Comparison of ENCODE assay signal across 10 cellular contexts in the genomic region with DNA sequence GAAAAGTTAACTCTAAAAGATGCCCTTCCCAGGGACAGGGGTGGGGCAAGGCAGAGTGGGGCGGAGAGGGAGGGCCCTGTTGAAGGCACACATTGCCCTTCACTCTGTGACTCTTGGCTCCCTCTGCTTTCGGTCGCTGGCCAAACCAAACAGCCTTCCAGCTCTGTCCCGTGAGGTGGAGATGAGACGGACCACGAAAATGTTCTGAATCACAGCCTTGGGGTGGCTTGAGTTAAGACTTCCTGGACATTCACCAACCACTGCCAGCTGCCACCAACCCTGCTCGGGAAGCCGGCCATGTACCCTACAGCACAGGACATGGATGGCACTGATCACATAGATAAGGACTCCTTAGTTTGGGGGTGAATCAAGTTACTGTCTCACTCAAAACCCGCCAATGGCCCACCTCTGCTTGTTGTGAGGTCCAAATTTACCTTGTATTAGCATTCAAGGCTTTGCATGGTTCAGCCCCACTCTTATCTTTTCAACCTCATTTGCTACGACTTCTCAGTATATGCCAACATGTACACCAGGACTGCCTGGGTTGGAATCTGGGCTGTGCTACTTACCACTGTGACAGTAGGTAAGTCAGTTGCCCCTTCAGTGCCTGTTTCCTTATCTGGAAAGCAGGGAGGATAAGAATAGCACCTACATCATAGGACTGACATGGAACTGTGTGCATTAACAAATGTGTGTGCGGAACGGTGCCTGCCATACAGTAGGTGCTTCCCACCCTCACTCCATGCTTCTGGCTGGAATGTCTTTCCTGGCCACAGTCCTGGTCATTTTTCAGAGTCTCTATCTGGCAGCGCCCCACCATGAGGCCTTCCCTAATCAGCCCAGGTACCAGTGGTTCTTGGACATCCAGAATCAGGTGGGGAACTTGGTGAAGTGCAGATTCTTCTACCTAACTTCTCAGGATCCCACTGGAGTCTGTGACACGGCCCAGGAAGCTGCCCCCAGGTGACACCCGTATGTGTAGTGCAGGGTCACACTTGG. TPM values are rescaled to one million over a fixed set of nuclear protein-coding genes. Genes with fewer than 3 reads are reported as not detected.
A peak's percentile ranks its signal among the peaks of the same experiment; 100 is the strongest.
DNase-seq lines count a peak whose midpoint lies in the region; ATAC-seq, FAIRE-seq and TF ChIP-seq lines count a peak whose summit lies in the region.
"Had no signal": no experiment of that assay in that cellular context is flagged by ENCODE, and none has a peak within 500 bp of the region (broad histone marks: within the 10 kb centered on the region; RNA-seq: fewer than 3 reads in every experiment).

No MANE protein-coding gene starts in this region.

- no peaks in the 10 kb centered on the region for H3K9me3 Mint-ChIP-seq in CD4-positive, alpha-beta memory T cell
- no peaks in the 10 kb centered on the region for H3K9me3 Mint-ChIP-seq in activated CD4-positive, alpha-beta memory T cell treated with anti-CD3 and anti-CD28 coated beads for 36 hours

- H3K27ac ChIP-seq in CD4-positive, alpha-beta memory T cell (ENCODE audit: low read depth, low read length): no peak overlapping the region
- H3K27ac ChIP-seq in fibroblast of lung (ENCODE audit: insufficient read depth, low read length): peak overlapping the region; percentile 75
- H3K27ac ChIP-seq in pancreas: no peak overlapping the region

- no peaks in the 10 kb centered on the region for H4K20me1 ChIP-seq in fibroblast of lung (ENCODE audit: control insufficient read depth, extremely low read depth, insufficient read depth, low read length)

- no peaks in the 10 kb centered on the region for H3K9me3 ChIP-seq in CD4-positive, alpha-beta memory T cell (ENCODE audit: control insufficient read depth in 1 of 2, low read length in 2 of 2)
- H3K9me3 ChIP-seq in fibroblast of lung (ENCODE audit: control insufficient read depth, insufficient read depth, low read depth, low read length) (no peaks in the 10 kb centered on the region), pancreas (no peaks in the 10 kb centered on the region)

- peaks cover 13 to 30% of the 10 kb centered on the region in 2 donors for H3K36me3 Mint-ChIP-seq in CD4-positive, alpha-beta memory T cell
- H3K36me3 Mint-ChIP-seq in activated CD4-positive, alpha-beta memory T cell treated with anti-CD3 and anti-CD28 coated beads for 36 hours: peaks cover 24% of the 10 kb centered on the region

- CTCF ChIA-PET in CD4-positive, alpha-beta memory T cell (lab: Charles Lee; ENCODE audit: partially characterized antibody): interaction anchor here (0.9 to 8.1 kb wide), 8 partner anchors 11 to 41 kb away, joined by 3 to 65 read pairs (median 5); a partner anchor contains a TSS
- CTCF ChIA-PET in activated CD4-positive, alpha-beta memory T cell treated with anti-CD3 and anti-CD28 coated beads for 36 hours (lab: Charles Lee): interaction anchor here (1.3 to 13.2 kb wide), 4 partner anchors 18 to 41 kb away, joined by 3 to 186 read pairs (median 6); no protein-coding TSS in a partner anchor

- peaks cover 37% of the 10 kb centered on the region for H3K79me2 ChIP-seq in fibroblast of lung (ENCODE audit: control insufficient read depth, insufficient read depth, low read length)

- H3K4me1 Mint-ChIP-seq in CD4-positive, alpha-beta memory T cell: peaks cover 38 to 68% (median 52%) of the 10 kb centered on the region in 4 donors
- peaks cover 49% of the 10 kb centered on the region for H3K4me1 Mint-ChIP-seq in activated CD4-positive, alpha-beta memory T cell treated with anti-CD3 and anti-CD28 coated beads for 36 hours (ENCODE audit: low read depth)

- H3K27me3 ChIP-seq in CD4-positive, alpha-beta memory T cell (ENCODE audit: insufficient read depth, low read length): no peaks in the 10 kb centered on the region
- no peaks in the 10 kb centered on the region for H3K27me3 ChIP-seq in fibroblast of lung (ENCODE audit: control insufficient read depth, insufficient read depth, low read length)
- H3K27me3 ChIP-seq in pancreas: no peaks in the 10 kb centered on the region

- no peaks in the 10 kb centered on the region for H3K27me3 Mint-ChIP-seq in CD4-positive, alpha-beta memory T cell
- H3K27me3 Mint-ChIP-seq in activated CD4-positive, alpha-beta memory T cell treated with anti-CD3 and anti-CD28 coated beads for 36 hours: peaks cover 5% of the 10 kb centered on the region

- POLR2A ChIA-PET in CD4-positive, alpha-beta memory T cell (lab: Charles Lee; ENCODE audit: partially characterized antibody): interaction anchor here (0.8 to 10.2 kb wide), 4 partner anchors 12 to 26 kb away, joined by 3 to 126 read pairs (median 56); a partner anchor contains a TSS
- POLR2A ChIA-PET in activated CD4-positive, alpha-beta memory T cell treated with anti-CD3 and anti-CD28 coated beads for 36 hours (lab: Charles Lee): no interaction called here

- peak overlapping the region in 5 of 7 donors; percentile 8 to 70 (median 33) for H3K27ac Mint-ChIP-seq in CD4-positive, alpha-beta memory T cell
- no peak overlapping the region for H3K27ac Mint-ChIP-seq in activated CD4-positive, alpha-beta memory T cell treated with anti-CD3 and anti-CD28 coated beads for 36 hours

- FAIRE-seq in pancreas (lab: Jason Lieb, UNC) (no peak), GM12892 (lab: Jason Lieb, UNC) (no peak)
- FAIRE-seq: G401.6 had no signal

- no peak overlapping the region for H2AFZ ChIP-seq in fibroblast of lung (ENCODE audit: low read length)

- DNase-seq in CD4-positive, alpha-beta memory T cell: no peak
- DNase-seq in RPMI7951 (ENCODE audit: low read depth): peak; percentile 91
- DNase-seq in fibroblast of lung (ENCODE audit: low read depth in 2 of 2): peak; percentile 87 to 94
- peak in 2 of 6 donors; percentile 32 to 44 for DNase-seq in pancreas
- DNase-seq in 8988T: no peak
- DNase-seq in activated CD4-positive, alpha-beta memory T cell treated with anti-CD3 and anti-CD28 coated beads for 36 hours: no peak
- DNase-seq in GM12892 (ENCODE audit: insufficient read length): no peak
- DNase-seq: NCI-H2171 treated with DMSO at 0.1 percent for 48 hours had no signal

- intact Hi-C loops in CD4-positive, alpha-beta memory T cell (cut with micrococcal nuclease): loop anchor here (2.0 kb wide), 1 partner anchor 19 kb away; no protein-coding TSS in a partner anchor
- intact Hi-C loops in pancreas (cut with DNase I): loop anchor here in 2 of 3 donors (5.0 kb wide), 1 partner anchor 37 kb away; no protein-coding TSS in a partner anchor
- intact Hi-C loops in activated CD4-positive, alpha-beta memory T cell treated with anti-CD3 and anti-CD28 coated beads for 36 hours (cut with micrococcal nuclease): loop anchor here (2.0 kb wide), 1 partner anchor 41 kb away; a partner anchor contains a TSS

- H3K36me3 ChIP-seq in CD4-positive, alpha-beta memory T cell (ENCODE audit: insufficient read depth, low read length): peaks cover 30% of the 10 kb centered on the region
- H3K36me3 ChIP-seq in fibroblast of lung (ENCODE audit: control insufficient read depth, insufficient read depth, low read length) (peaks cover 14% of the 10 kb centered on the region), pancreas (peaks cover 0 to 17% (median 0%) of the 10 kb centered on the region in 3 donors)

- peaks cover 53% of the 10 kb centered on the region for H3K4me1 ChIP-seq in CD4-positive, alpha-beta memory T cell (ENCODE audit: insufficient read depth, low read length)
- H3K4me1 ChIP-seq in fibroblast of lung (ENCODE audit: control insufficient read depth, extremely low read depth, insufficient read depth, low read length): peaks cover 4% of the 10 kb centered on the region
- no peaks in the 10 kb centered on the region for H3K4me1 ChIP-seq in pancreas

- H3K4me3 ChIP-seq in CD4-positive, alpha-beta memory T cell (ENCODE audit: low read length in 2 of 2): no peak overlapping the region
- H3K4me3 ChIP-seq in fibroblast of lung (replicated peaks in 1 of 4; ENCODE audit: control extremely low read depth in 1 of 4, insufficient read depth in 1 of 4, low read depth in 3 of 4, low read length in 4 of 4) (no peak overlapping the region), pancreas (no peak overlapping the region)

- 60 to 64% methylated on average over 15 of the region's 15 CpGs for WGBS in pancreas, 2 donors

- H3K9ac ChIP-seq in fibroblast of lung (ENCODE audit: insufficient read depth, low read length): no peak overlapping the region

- H3K4me3 Mint-ChIP-seq in CD4-positive, alpha-beta memory T cell: peak overlapping the region in 1 of 8 donors; percentile 15
- H3K4me3 Mint-ChIP-seq in activated CD4-positive, alpha-beta memory T cell treated with anti-CD3 and anti-CD28 coated beads for 36 hours: no peak overlapping the region

- TF ChIP-seq CTCF in fibroblast of lung (conservative IDR thresholded peaks at IDR 0.05 in 1 of 2, IDR thresholded peaks at IDR 0.05 in 1 of 2; ENCODE audit: low read depth in 1 of 2, low read length in 2 of 2): no peak
- TF ChIP-seq CTCF in pancreas (IDR thresholded peaks at IDR 0.05): no peak

- TF ChIP-seq POLR2A in GM12892 (IDR thresholded peaks at IDR 0.05; ENCODE audit: low read depth, low read length): no peak

- peak; percentile 36 to 73 (median 60) for ATAC-seq in pancreas
- no peak for ATAC-seq in GM18868 (IDR thresholded peaks at IDR 0.05; ENCODE audit: unreplicated experiment)

- peak overlapping the region; percentile 10 for H3K4me2 ChIP-seq in fibroblast of lung (ENCODE audit: extremely low read depth, insufficient read depth, low read length)

RNA-seq across cellular contexts. Expression of a gene that starts 28.0 kb away (rescaled TPM):
- 10 to 100 TPM; 15.6 to 15.7 TPM for total RNA-seq in CD4-positive, alpha-beta memory T cell
- polyA plus RNA-seq in CD4-positive, alpha-beta memory T cell: 10 to 100 TPM; 10.3 to 12.8 TPM
- total RNA-seq in RPMI7951 (2014; rRNA removed; shearing (Covaris generic)): 3.9 and 4.0 TPM in 2 replicates
- total RNA-seq in fibroblast of lung (5.4 and 6.8 TPM in 2 replicates), pancreas (1 to 10 TPM; 2.0 to 7.1 (median 2.8) TPM)
- polyA plus RNA-seq in fibroblast of lung (11.1 and 18.8 TPM in 2 replicates), pancreas (1 to 10 TPM; 1.8 to 2.3 TPM)
- 11.1 and 18.6 TPM in 2 replicates for polyA plus RNA-seq in fibroblast of lung (2012)
- 23.7 and 30.0 TPM in 2 replicates for polyA minus RNA-seq in fibroblast of lung (ENCODE audit: low replicate concordance)
- total RNA-seq in activated CD4-positive, alpha-beta memory T cell treated with anti-CD3 and anti-CD28 coated beads for 36 hours: 10 to 100 TPM; 15.6 to 16.6 TPM
- 2.7 TPM for polyA plus RNA-seq in GM12892 (2012; ENCODE audit: missing spikeins)

RNA-seq across cellular contexts. Expression of a gene that starts 41.3 kb away (rescaled TPM):
- 1 to 10 TPM; 1.6 to 2.3 TPM for total RNA-seq in CD4-positive, alpha-beta memory T cell
- polyA plus RNA-seq in CD4-positive, alpha-beta memory T cell: 1 to 10 TPM in 1 of 2 donors, under 1 TPM in 1; 0.94 to 1.2 TPM
- total RNA-seq in RPMI7951 (2014; rRNA removed; shearing (Covaris generic)): 2.3 and 2.6 TPM in 2 replicates
- total RNA-seq in fibroblast of lung (2.1 and 3.1 TPM in 2 replicates), pancreas (10 to 100 TPM; 13.8 to 25.7 (median 17.1) TPM)
- polyA plus RNA-seq in fibroblast of lung (2.9 and 5.9 TPM in 2 replicates), pancreas (10 to 100 TPM; 21.9 to 28.1 TPM)
- polyA plus RNA-seq in fibroblast of lung (2012): 2.8 and 4.8 TPM in 2 replicates
- polyA minus RNA-seq in fibroblast of lung (ENCODE audit: low replicate concordance): 2.4 and 2.7 TPM in 2 replicates
- total RNA-seq in activated CD4-positive, alpha-beta memory T cell treated with anti-CD3 and anti-CD28 coated beads for 36 hours: 1 to 10 TPM; 2.3 to 2.6 TPM
- polyA plus RNA-seq in GM12892 (2012; ENCODE audit: missing spikeins): 1.2 TPM

RNA-seq across cellular contexts. Expression of a gene that starts 43.4 kb away (rescaled TPM):
- not detected for total RNA-seq in CD4-positive, alpha-beta memory T cell
- not detected for polyA plus RNA-seq in CD4-positive, alpha-beta memory T cell
- total RNA-seq in RPMI7951 (2014; rRNA removed; shearing (Covaris generic)): 0.48 and 0.49 TPM in 2 replicates
- 0.26 and 0.33 TPM in 2 replicates for total RNA-seq in fibroblast of lung
- 0.24 and 0.42 TPM in 2 replicates for polyA plus RNA-seq in fibroblast of lung
- polyA plus RNA-seq in fibroblast of lung (2012): 0.20 and 0.54 TPM in 2 replicates
- not detected in 2 replicates for polyA minus RNA-seq in fibroblast of lung (ENCODE audit: low replicate concordance)
- under 1 TPM in 5 of 6 donors, not detected in 1; 0.19 to 0.53 (median 0.29) TPM for total RNA-seq in pancreas
- polyA plus RNA-seq in pancreas: under 1 TPM; 0.09 to 0.19 TPM
- under 1 TPM; 0.31 to 0.88 TPM for total RNA-seq in activated CD4-positive, alpha-beta memory T cell treated with anti-CD3 and anti-CD28 coated beads for 36 hours
- polyA plus RNA-seq in GM12892 (2012; ENCODE audit: missing spikeins): 0.19 TPM

RNA-seq across cellular contexts. Expression of a gene that starts 55.6 kb away (rescaled TPM):
- total RNA-seq in CD4-positive, alpha-beta memory T cell: 10 to 100 TPM; 52.8 to 54.7 TPM
- polyA plus RNA-seq in CD4-positive, alpha-beta memory T cell: 100 to 1,000 TPM; 154 to 207 TPM
- total RNA-seq in RPMI7951 (2014; rRNA removed; shearing (Covaris generic)): 189 and 193 TPM in 2 replicates
- total RNA-seq in fibroblast of lung: 145 and 151 TPM in 2 replicates
- polyA plus RNA-seq in fibroblast of lung: 249 and 311 TPM in 2 replicates
- 243 and 320 TPM in 2 replicates for polyA plus RNA-seq in fibroblast of lung (2012)
- polyA minus RNA-seq in fibroblast of lung (ENCODE audit: low replicate concordance): 11.0 and 14.4 TPM in 2 replicates
- total RNA-seq in pancreas: 10 to 100 TPM; 22.7 to 52.1 (median 36.6) TPM
- 10 to 100 TPM; 66.6 to 76.0 TPM for polyA plus RNA-seq in pancreas
- 100 to 1,000 TPM; 215 to 225 TPM for total RNA-seq in activated CD4-positive, alpha-beta memory T cell treated with anti-CD3 and anti-CD28 coated beads for 36 hours
- 137 TPM for polyA plus RNA-seq in GM12892 (2012; ENCODE audit: missing spikeins)

Comparison
In these comparisons a context has a peak if more than half of its experiments do, and no peak if none do; other contexts are left out.
1. DNase-seq: peak in RPMI7951 (single experiment) and fibroblast of lung (2 of 2); none in CD4-positive, alpha-beta memory T cell (0 of 5), 8988T (single experiment), activated CD4-positive, alpha-beta memory T cell treated with anti-CD3 and anti-CD28 coated beads for 36 hours (single experiment) and GM12892 (single experiment).